In genomic region chr10:113776553-113776952, GRCh38 we compare ENCODE assay signal across 32 cellular contexts. TPM values are rescaled to one million over a fixed set of nuclear protein-coding genes. Genes with fewer than 3 reads are reported as not detected.
"Had no signal": no experiment of that assay in that cellular context is flagged by ENCODE, and none has a peak within 500 bp of the region (broad histone marks: within the 10 kb centered on the region; RNA-seq: fewer than 3 reads in every experiment).

No MANE protein-coding gene starts in this region.

- H3K27ac ChIP-seq: epithelial cell of prostate, esophagus squamous epithelium, gastrocnemius medialis, heart right ventricle, left lung, lower lobe of right lung had no signal

- H3K9me3 ChIP-seq: esophagus squamous epithelium, gastrocnemius medialis, heart right ventricle, left lung, lower lobe of right lung, mucosa of descending colon had no signal

- H3K36me3 ChIP-seq: esophagus squamous epithelium, gastrocnemius medialis, heart right ventricle, left lung, lower lobe of right lung had no signal

- ATAC-seq: effector memory CD8-positive, alpha-beta T cell; esophagus mucosa; gastrocnemius medialis; heart right ventricle; left cardiac atrium; left lung; left ventricle myocardium superior; lower lobe of right lung; mucosa of descending colon had no signal

- H3K4me1 ChIP-seq: esophagus squamous epithelium, gastrocnemius medialis, heart right ventricle, left lung, lower lobe of right lung had no signal

- H3K4me3 ChIP-seq: esophagus squamous epithelium, gastrocnemius medialis, heart right ventricle, left lung, lower lobe of right lung, mucosa of descending colon had no signal

- FAIRE-seq: colon, endometrium, islet of Langerhans, keratinocyte had no signal

- DNase-seq: cortex of kidney; effector CD8-positive, alpha-beta T cell; effector memory CD8-positive, alpha-beta T cell; endodermal cell; erythroblast; esophagus squamous epithelium; foreskin fibroblast; foreskin melanocyte; gastrocnemius medialis; glutamatergic neuron; head of caudate nucleus; heart right ventricle; hippocampal formation; left cardiac atrium; left lung; left ventricle myocardium superior; lower lobe of right lung; mesenchymal stem cell; mucosa of descending colon; naive B cell had no signal

- H3K27me3 ChIP-seq: esophagus squamous epithelium, gastrocnemius medialis, left lung had no signal

RNA-seq across cellular contexts. Expression of gene PLEKHS1, which starts 25.1 kb away (rescaled TPM):
- total RNA-seq: dermis microvascular lymphatic vessel endothelial cell, endodermal cell, gastrocnemius medialis, glomerular endothelial cell, heart right ventricle, kidney epithelial cell, left cardiac atrium, left ventricle myocardium superior, lung microvascular endothelial cell, mesothelial cell of epicardium, myocyte had no signal
- polyA plus RNA-seq: keratinocyte had no signal
